In genomic region chr2:113325161-113325731, GRCh38 we compare ENCODE assay signal across 9 cellular contexts. TPM values are rescaled to one million over a fixed set of nuclear protein-coding genes. Genes with fewer than 3 reads are reported as not detected.
DNase-seq lines count a peak whose midpoint lies in the region; ATAC-seq and TF ChIP-seq lines count a peak whose summit lies in the region.
"Not testable (repeated sequence)": the region's sequence is repeated elsewhere in the genome, so short reads cannot be mapped to it uniquely, and the experiment has no call there.
"Had no signal": no experiment of that assay in that cellular context is flagged by ENCODE, and none has a peak within 500 bp of the region (broad histone marks: within the 10 kb centered on the region; RNA-seq: fewer than 3 reads in every experiment).

No MANE protein-coding gene starts in this region.

- H3K14ac ChIP-seq in trophoblast cell (ENCODE audit: low read length): not testable (repeated sequence)

- H4K8ac ChIP-seq in trophoblast cell (ENCODE audit: low read depth, low read length): not testable (repeated sequence)

- not testable (repeated sequence) for H4K91ac ChIP-seq in trophoblast cell (ENCODE audit: low read depth, low read length)

- DNase-seq in ELF-1 (ENCODE audit: low read depth, low spot score) (peak; percentile 58), NB4 (ENCODE audit: low read depth) (peak; percentile 11)
- not testable (repeated sequence) for DNase-seq in brain microvascular endothelial cell; foreskin fibroblast; left lobe of liver (ENCODE audit: low spot score); trophoblast cell; upper lobe of right lung

- not testable (repeated sequence) for H3K18ac ChIP-seq in trophoblast cell (ENCODE audit: low read length)

- not testable (repeated sequence) for H3K4me1 ChIP-seq in trophoblast cell (ENCODE audit: control insufficient read depth in 1 of 2, insufficient read depth in 2 of 2, low read length in 2 of 2); upper lobe of right lung

- H3K23ac ChIP-seq in trophoblast cell (ENCODE audit: low read length): not testable (repeated sequence)

- H2AFZ ChIP-seq in trophoblast cell (ENCODE audit: insufficient read depth, low read length, poor library complexity): not testable (repeated sequence)

- no CpG with 5 or more reads among the region's 14 CpGs for WGBS in trophoblast cell (ENCODE audit: extremely low coverage, insufficient coverage, insufficient read length)

- H3K9me3 ChIP-seq in trophoblast cell (ENCODE audit: insufficient read depth, low read depth, low read length); upper lobe of right lung: not testable (repeated sequence)

- peak overlapping the region; percentile 37; the same call in 1 of the 2 replicates for H3K27ac ChIP-seq in VCaP
- not testable (repeated sequence) for H3K27ac ChIP-seq in brain microvascular endothelial cell; trophoblast cell (ENCODE audit: low read depth, low read length)
- peak overlapping the region; percentile 58 for H3K27ac ChIP-seq in upper lobe of right lung

- H2BK120ac ChIP-seq in trophoblast cell (ENCODE audit: insufficient read depth, low read length, poor library complexity): not testable (repeated sequence)

- not testable (repeated sequence) for TF ChIP-seq POLR2A in NB4 (IDR thresholded peaks at IDR 0.05; ENCODE audit: extremely low read depth, insufficient read length)

- not testable (repeated sequence) for TF ChIP-seq CTCF in NB4 (IDR thresholded peaks at IDR 0.05; ENCODE audit: low read depth, low read length); VCaP (conservative IDR thresholded peaks at IDR 0.05); brain microvascular endothelial cell (IDR thresholded peaks at IDR 0.05; ENCODE audit: low read depth, low read length, missing control alignments); foreskin fibroblast (IDR thresholded peaks at IDR 0.05; ENCODE audit: low read depth, low read length); upper lobe of right lung (IDR thresholded peaks at IDR 0.05)

- H3K4me2 ChIP-seq in trophoblast cell (ENCODE audit: low read length): peak overlapping the region; percentile 79

- ATAC-seq in left lobe of liver (peak; percentile 41), upper lobe of right lung (peak; percentile 36)

- not testable (repeated sequence) for H3K27me3 ChIP-seq in brain microvascular endothelial cell (replicated peaks); trophoblast cell (ENCODE audit: insufficient read depth, low read length); upper lobe of right lung

- intact Hi-C loops in upper lobe of right lung (cut with DNase I): not testable (repeated sequence)

- H2AK5ac ChIP-seq in trophoblast cell (ENCODE audit: low read length): not testable (repeated sequence)

- H3K4me3 ChIP-seq in NB4 (ENCODE audit: low read depth, low read length); trophoblast cell (ENCODE audit: low read depth, low read length): not testable (repeated sequence)
- H3K4me3 ChIP-seq in brain microvascular endothelial cell (ENCODE audit: low read depth, low read length) (peak overlapping the region; percentile 54), foreskin fibroblast (ENCODE audit: low read depth in 1 of 2, low read length in 2 of 2) (peak overlapping the region; percentile 43 to 44), upper lobe of right lung (peak overlapping the region; percentile 52)

- not testable (repeated sequence) for H4K12ac ChIP-seq in trophoblast cell (ENCODE audit: low read depth, low read length)

- in situ Hi-C loops in brain microvascular endothelial cell (cut with HindIII; ENCODE audit: low pct_ligation_motif_present, low sequenced_read_pairs): not testable (repeated sequence)

- H3K79me1 ChIP-seq in trophoblast cell (ENCODE audit: low read length): not testable (repeated sequence)

- H3K36me3 ChIP-seq in brain microvascular endothelial cell (replicated peaks); trophoblast cell (ENCODE audit: control insufficient read depth in 1 of 2, insufficient read depth in 2 of 2, low read length in 2 of 2); upper lobe of right lung: not testable (repeated sequence)

- not testable (repeated sequence) for H2BK12ac ChIP-seq in trophoblast cell (ENCODE audit: low read length)

- not testable (repeated sequence) for H3K4ac ChIP-seq in trophoblast cell (ENCODE audit: low read depth, low read length)

- not testable (repeated sequence) for H3K79me2 ChIP-seq in trophoblast cell (ENCODE audit: control insufficient read depth, insufficient read depth, low read length, poor library complexity)

- not testable (repeated sequence) for H2BK5ac ChIP-seq in trophoblast cell (ENCODE audit: low read depth, low read length, poor library complexity)

- H3K9ac ChIP-seq in trophoblast cell (ENCODE audit: low read length): not testable (repeated sequence)

RNA-seq across cellular contexts. Expression of gene PAX8, which starts 46.5 kb away (rescaled TPM):
- total RNA-seq in left lobe of liver (0.65 TPM), upper lobe of right lung (1.6 TPM)
- polyA plus RNA-seq in trophoblast cell (2013): not detected in 2 replicates
- total RNA-seq: G401 had no signal
